ENCODE assay signal across 1 cellular context in genomic region chr17:64343071-64343774, GRCh38.
TF ChIP-seq lines count a peak whose summit lies in the region.

No MANE protein-coding gene starts in this region.

TF ChIP-seq in GM23338, 12 proteins besides CTCF, POLR2A, EP300 and RAD21 (continued from another document):
- TF ChIP-seq ZNF462 (CRISPR knock-in tag; IDR thresholded peaks at IDR 0.05) = no peak
- TF ChIP-seq NANOG (IDR thresholded peaks at IDR 0.05; ENCODE audit: borderline replicate concordance) = no peak
- TF ChIP-seq ETS1 (IDR thresholded peaks at IDR 0.05) = no peak
- no peak for TF ChIP-seq EZH2phosphoT487 (IDR thresholded peaks at IDR 0.05; ENCODE audit: unreplicated experiment)
- no peak for TF ChIP-seq STAT1 (IDR thresholded peaks at IDR 0.05; ENCODE audit: unreplicated experiment)
